1 cellular context compared by ENCODE assay signal in genomic region chr16:70523621-70524405, GRCh38.
A peak's percentile ranks its signal among the peaks of the same experiment; 100 is the strongest.
TF ChIP-seq lines count a peak whose summit lies in the region.

Gene SF3B3 (plus strand): TSS chr16:70523816. CDS start chr16:70526657, 2,841 bp downstream.

TF ChIP-seq in SK-N-SH, 30 proteins besides CTCF, POLR2A, EP300 and RAD21 (continued from another document):
- TF ChIP-seq ZBTB33 (IDR thresholded peaks at IDR 0.05; ENCODE audit: borderline replicate concordance, low read depth) (0 out of 2 replicates have a peak, but pooled peaks have one; percentile 12), EZH2phosphoT487 (IDR thresholded peaks at IDR 0.05; ENCODE audit: borderline replicate concordance, low read depth) (no peak), SIN3A (IDR thresholded peaks at IDR 0.05; ENCODE audit: borderline replicate concordance, low read depth, low read length) (no peak), REST (IDR thresholded peaks at IDR 0.05; ENCODE audit: low read depth, low read length) (peak; percentile 74), MAX (IDR thresholded peaks at IDR 0.05; ENCODE audit: low read depth) (peak; percentile 92), RXRA (IDR thresholded peaks at IDR 0.05; ENCODE audit: borderline replicate concordance, low read depth) (no peak), MEF2A (IDR thresholded peaks at IDR 0.05; ENCODE audit: borderline replicate concordance, low read depth) (no peak), GATA2 (CRISPR knock-in tag; IDR thresholded peaks at IDR 0.05) (no peak), PBX3 (IDR thresholded peaks at IDR 0.05) (no peak), NFIC (IDR thresholded peaks at IDR 0.05; ENCODE audit: borderline replicate concordance) (no peak), YY1 (IDR thresholded peaks at IDR 0.05; ENCODE audit: low read depth) (peak; percentile 91), USF1 (IDR thresholded peaks at IDR 0.05; ENCODE audit: borderline replicate concordance, low read depth) (no peak), CHD2 (IDR thresholded peaks at IDR 0.05; ENCODE audit: low read length, partially characterized antibody) (no peak), TAF1 (IDR thresholded peaks at IDR 0.05; ENCODE audit: borderline replicate concordance, low read depth, low read length) (peak; percentile 98), USF2 (IDR thresholded peaks at IDR 0.05; ENCODE audit: borderline replicate concordance, low read depth, low read length) (no peak), MXI1 (IDR thresholded peaks at IDR 0.05; ENCODE audit: low read depth, low read length) (peak; percentile 56), IRF3 (IDR thresholded peaks at IDR 0.05; ENCODE audit: low read depth, low read length) (no peak), TEAD4 (IDR thresholded peaks at IDR 0.05; ENCODE audit: borderline replicate concordance, insufficient read depth) (no peak; the same call in 1 of the 2 replicates), FOSL2 (IDR thresholded peaks at IDR 0.05; ENCODE audit: borderline replicate concordance, low read depth) (no peak)
